In the genomic region with DNA sequence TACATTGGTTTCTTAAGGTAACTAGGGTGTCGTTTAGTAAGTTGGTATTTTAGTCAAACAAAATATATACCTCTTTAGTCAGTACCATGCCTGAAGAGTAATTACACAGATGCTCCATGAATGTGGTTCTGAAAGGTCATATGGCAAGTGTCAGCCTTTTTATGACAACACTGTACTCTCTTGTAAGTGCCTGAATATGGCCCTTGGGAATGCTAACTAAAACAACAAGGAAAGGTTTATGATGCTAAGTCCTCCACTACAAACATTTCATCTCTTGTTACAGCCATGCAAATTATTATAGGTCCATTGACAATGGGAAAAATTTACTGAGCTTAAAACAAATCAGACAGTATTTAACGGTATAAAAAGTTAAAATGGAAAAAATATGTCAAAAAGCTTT, we compare ENCODE assay signal across 1 cellular context.
A peak's percentile ranks its signal among the peaks of the same experiment; 100 is the strongest.
TF ChIP-seq lines count a peak whose summit lies in the region.

No MANE protein-coding gene starts in this region.

TF ChIP-seq in HEK293, 187 proteins besides CTCF, POLR2A, EP300 and RAD21 (continued from another document):
- TF ChIP-seq, protein P1, sequence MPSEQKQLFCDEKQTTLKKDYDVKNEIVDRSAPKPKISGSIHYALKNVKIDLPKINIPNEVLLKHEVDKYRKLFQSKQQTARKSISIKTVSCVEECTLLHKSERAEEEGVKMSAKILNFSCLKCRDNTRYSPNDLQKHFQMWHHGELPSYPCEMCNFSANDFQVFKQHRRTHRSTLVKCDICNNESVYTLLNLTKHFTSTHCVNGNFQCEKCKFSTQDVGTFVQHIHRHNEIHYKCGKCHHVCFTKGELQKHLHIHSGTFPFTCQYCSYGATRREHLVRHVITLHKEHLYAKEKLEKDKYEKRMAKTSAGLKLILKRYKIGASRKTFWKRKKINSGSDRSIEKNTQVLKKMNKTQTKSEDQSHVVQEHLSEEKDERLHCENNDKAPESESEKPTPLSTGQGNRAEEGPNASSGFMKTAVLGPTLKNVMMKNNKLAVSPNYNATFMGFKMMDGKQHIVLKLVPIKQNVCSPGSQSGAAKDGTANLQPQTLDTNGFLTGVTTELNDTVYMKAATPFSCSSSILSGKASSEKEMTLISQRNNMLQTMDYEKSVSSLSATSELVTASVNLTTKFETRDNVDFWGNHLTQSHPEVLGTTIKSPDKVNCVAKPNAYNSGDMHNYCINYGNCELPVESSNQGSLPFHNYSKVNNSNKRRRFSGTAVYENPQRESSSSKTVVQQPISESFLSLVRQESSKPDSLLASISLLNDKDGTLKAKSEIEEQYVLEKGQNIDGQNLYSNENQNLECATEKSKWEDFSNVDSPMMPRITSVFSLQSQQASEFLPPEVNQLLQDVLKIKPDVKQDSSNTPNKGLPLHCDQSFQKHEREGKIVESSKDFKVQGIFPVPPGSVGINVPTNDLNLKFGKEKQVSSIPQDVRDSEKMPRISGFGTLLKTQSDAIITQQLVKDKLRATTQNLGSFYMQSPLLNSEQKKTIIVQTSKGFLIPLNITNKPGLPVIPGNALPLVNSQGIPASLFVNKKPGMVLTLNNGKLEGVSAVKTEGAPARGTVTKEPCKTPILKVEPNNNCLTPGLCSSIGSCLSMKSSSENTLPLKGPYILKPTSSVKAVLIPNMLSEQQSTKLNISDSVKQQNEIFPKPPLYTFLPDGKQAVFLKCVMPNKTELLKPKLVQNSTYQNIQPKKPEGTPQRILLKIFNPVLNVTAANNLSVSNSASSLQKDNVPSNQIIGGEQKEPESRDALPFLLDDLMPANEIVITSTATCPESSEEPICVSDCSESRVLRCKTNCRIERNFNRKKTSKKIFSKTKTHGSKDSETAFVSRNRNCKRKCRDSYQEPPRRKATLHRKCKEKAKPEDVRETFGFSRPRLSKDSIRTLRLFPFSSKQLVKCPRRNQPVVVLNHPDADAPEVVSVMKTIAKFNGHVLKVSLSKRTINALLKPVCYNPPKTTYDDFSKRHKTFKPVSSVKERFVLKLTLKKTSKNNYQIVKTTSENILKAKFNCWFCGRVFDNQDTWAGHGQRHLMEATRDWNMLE (tag by site-specific recombination; conservative IDR thresholded peaks at IDR 0.05; ENCODE audit: low read depth), result no peak
- TF ChIP-seq, protein P2, sequence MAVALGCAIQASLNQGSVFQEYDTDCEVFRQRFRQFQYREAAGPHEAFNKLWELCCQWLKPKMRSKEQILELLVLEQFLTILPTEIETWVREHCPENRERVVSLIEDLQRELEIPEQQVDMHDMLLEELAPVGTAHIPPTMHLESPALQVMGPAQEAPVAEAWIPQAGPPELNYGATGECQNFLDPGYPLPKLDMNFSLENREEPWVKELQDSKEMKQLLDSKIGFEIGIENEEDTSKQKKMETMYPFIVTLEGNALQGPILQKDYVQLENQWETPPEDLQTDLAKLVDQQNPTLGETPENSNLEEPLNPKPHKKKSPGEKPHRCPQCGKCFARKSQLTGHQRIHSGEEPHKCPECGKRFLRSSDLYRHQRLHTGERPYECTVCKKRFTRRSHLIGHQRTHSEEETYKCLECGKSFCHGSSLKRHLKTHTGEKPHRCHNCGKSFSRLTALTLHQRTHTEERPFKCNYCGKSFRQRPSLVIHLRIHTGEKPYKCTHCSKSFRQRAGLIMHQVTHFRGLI (tag by site-specific recombination; IDR thresholded peaks at IDR 0.05), result peak; percentile 43; the same call in 1 of the 2 replicates
- TF ChIP-seq BCL11A (tag by site-specific recombination; IDR thresholded peaks at IDR 0.05; ENCODE audit: low read depth) (peak; percentile 97), ZNF654 (tag by site-specific recombination; IDR thresholded peaks at IDR 0.05; ENCODE audit: low read depth) (peak; percentile 21; the same call in 1 of the 2 replicates), ZNF155 (tag by site-specific recombination; IDR thresholded peaks at IDR 0.05) (no peak), MEIS1 (CRISPR knock-in tag; IDR thresholded peaks at IDR 0.05; ENCODE audit: borderline replicate concordance) (no peak), ZBTB48 (tag by site-specific recombination; IDR thresholded peaks at IDR 0.05) (no peak), ZNF473 (tag by site-specific recombination; IDR thresholded peaks at IDR 0.05) (no peak), ZNF214 (tag by site-specific recombination; IDR thresholded peaks at IDR 0.05; ENCODE audit: borderline replicate concordance) (no peak), ZNF555 (tag by site-specific recombination; conservative IDR thresholded peaks at IDR 0.05) (no peak), ZNF140 (tag by site-specific recombination; IDR thresholded peaks at IDR 0.05) (no peak), TRIM28 (IDR thresholded peaks at IDR 0.05; ENCODE audit: borderline replicate concordance, low read length) (peak; percentile 77; the same call in 1 of the 2 replicates), ZNF404 (tag by site-specific recombination; IDR thresholded peaks at IDR 0.05) (no peak), GFI1B (tag by site-specific recombination; IDR thresholded peaks at IDR 0.05) (peak; percentile 80), ZNF2 (tag by site-specific recombination; IDR thresholded peaks at IDR 0.05) (peak; percentile 68; the same call in 1 of the 2 replicates), ZNF112 (tag by site-specific recombination; IDR thresholded peaks at IDR 0.05) (no peak), BCL11B (tag by site-specific recombination; IDR thresholded peaks at IDR 0.05; ENCODE audit: low read depth) (no peak), OVOL3 (tag by site-specific recombination; IDR thresholded peaks at IDR 0.05) (peak; percentile 94)
- TF ChIP-seq, protein P3, sequence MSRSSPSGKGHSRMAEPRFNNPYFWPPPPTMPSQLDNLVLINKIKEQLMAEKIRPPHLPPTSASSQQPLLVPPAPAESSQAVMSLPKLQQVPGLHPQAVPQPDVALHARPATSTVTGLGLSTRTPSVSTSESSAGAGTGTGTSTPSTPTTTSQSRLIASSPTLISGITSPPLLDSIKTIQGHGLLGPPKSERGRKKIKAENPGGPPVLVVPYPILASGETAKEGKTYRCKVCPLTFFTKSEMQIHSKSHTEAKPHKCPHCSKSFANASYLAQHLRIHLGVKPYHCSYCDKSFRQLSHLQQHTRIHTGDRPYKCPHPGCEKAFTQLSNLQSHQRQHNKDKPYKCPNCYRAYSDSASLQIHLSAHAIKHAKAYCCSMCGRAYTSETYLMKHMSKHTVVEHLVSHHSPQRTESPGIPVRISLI (tag by site-specific recombination; IDR thresholded peaks at IDR 0.05), result no peak
- TF ChIP-seq, protein P4, sequence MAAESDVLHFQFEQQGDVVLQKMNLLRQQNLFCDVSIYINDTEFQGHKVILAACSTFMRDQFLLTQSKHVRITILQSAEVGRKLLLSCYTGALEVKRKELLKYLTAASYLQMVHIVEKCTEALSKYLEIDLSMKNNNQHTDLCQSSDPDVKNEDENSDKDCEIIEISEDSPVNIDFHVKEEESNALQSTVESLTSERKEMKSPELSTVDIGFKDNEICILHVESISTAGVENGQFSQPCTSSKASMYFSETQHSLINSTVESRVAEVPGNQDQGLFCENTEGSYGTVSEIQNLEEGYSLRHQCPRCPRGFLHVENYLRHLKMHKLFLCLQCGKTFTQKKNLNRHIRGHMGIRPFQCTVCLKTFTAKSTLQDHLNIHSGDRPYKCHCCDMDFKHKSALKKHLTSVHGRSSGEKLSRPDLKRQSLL (tag by site-specific recombination; IDR thresholded peaks at IDR 0.05), result 0 out of 2 replicates have a peak, but pooled peaks have one; percentile 15
